ENCODE assay signal across 40 cellular contexts in the genomic region with DNA sequence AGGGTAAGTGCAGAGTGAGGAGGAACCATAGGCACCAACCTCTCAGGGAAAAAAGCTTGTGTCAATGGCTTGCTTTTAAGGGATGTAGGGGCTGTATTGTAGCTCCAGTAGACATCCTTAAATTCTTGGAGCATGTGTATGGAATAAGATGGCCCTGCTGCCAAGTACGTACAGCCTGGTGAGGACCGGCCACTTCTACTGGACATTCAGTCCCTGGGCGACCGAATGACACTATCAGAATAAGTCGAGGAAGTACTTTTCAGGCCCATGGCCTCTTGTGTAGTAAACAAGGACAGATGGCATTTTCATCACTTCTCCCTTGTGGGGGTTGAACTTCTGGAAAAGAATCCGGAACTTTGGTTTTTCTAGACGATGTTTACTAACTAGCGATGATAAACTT. TPM values are rescaled to one million over a fixed set of nuclear protein-coding genes. Genes with fewer than 3 reads are reported as not detected.
"Had no signal": no experiment of that assay in that cellular context is flagged by ENCODE, and none has a peak within 500 bp of the region (broad histone marks: within the 10 kb centered on the region; RNA-seq: fewer than 3 reads in every experiment).

No MANE protein-coding gene starts in this region.

- H3K4me1 Mint-ChIP-seq: activated B cell treated with CpG ODN at 0.5 μM for 24 hours; activated CD8-positive, alpha-beta memory T cell treated with anti-CD3 and anti-CD28 coated beads, Interleukin-2, amount 10 ng/mL, durations not matched to agents 7 days and 5 days; activated naive CD4-positive, alpha-beta T cell treated with anti-CD3 and anti-CD28 coated beads, Interleukin-2, amount 50 U/mL, for 24 hours; activated naive CD8-positive, alpha-beta T cell treated with anti-CD3 and anti-CD28 coated beads, Interleukin-2, amount 50 U/mL, for 24 hours had no signal

- H3K36me3 Mint-ChIP-seq: activated naive CD8-positive, alpha-beta T cell treated with anti-CD3 and anti-CD28 coated beads for 36 hours had no signal

- H3K4me3 Mint-ChIP-seq: activated B cell treated with CpG ODN at 0.5 μM for 24 hours; activated CD8-positive, alpha-beta memory T cell treated with anti-CD3 and anti-CD28 coated beads, Interleukin-2, amount 10 ng/mL, durations not matched to agents 7 days and 5 days; activated CD8-positive, alpha-beta T cell treated with anti-CD3 and anti-CD28 coated beads for 36 hours; activated naive CD4-positive, alpha-beta T cell treated with anti-CD3 and anti-CD28 coated beads for 36 hours; activated naive CD4-positive, alpha-beta T cell treated with anti-CD3 and anti-CD28 coated beads, Interleukin-2, amount 50 U/mL, for 24 hours; activated naive CD8-positive, alpha-beta T cell treated with anti-CD3 and anti-CD28 coated beads for 36 hours; activated naive CD8-positive, alpha-beta T cell treated with anti-CD3 and anti-CD28 coated beads, Interleukin-2, amount 50 U/mL, for 24 hours; activated T-helper 1 cell treated with anti-CD3 and anti-CD28 coated beads, Interleukin-12 subunit alpha, Interleukin-12 subunit beta, Interleukin-2, Interleukin-4 antibody, amounts not matched to agents 30 ng/mL and 10 ng/mL and 1 ng/mL, durations not matched to agents 14 hours and 24 hours and 36 hours; T-helper 17 cell; T-helper 2 cell treated with Interferon-gamma antibody and Interleukin-4, amounts not matched to agents 5 μg/mL and 100 μg/mL, for 36 hours had no signal

- H3K4me3 ChIP-seq: adrenal gland, body of pancreas, colonic mucosa, esophagus squamous epithelium had no signal

- H3K27me3 Mint-ChIP-seq: activated B cell treated with CpG ODN at 0.5 μM for 24 hours; activated CD8-positive, alpha-beta memory T cell treated with anti-CD3 and anti-CD28 coated beads, Interleukin-2, amount 10 ng/mL, durations not matched to agents 7 days and 5 days; activated CD8-positive, alpha-beta T cell treated with anti-CD3 and anti-CD28 coated beads for 36 hours; activated naive CD4-positive, alpha-beta T cell treated with anti-CD3 and anti-CD28 coated beads, Interleukin-2, amount 50 U/mL, for 24 hours; activated naive CD8-positive, alpha-beta T cell treated with anti-CD3 and anti-CD28 coated beads for 36 hours; activated naive CD8-positive, alpha-beta T cell treated with anti-CD3 and anti-CD28 coated beads, Interleukin-2, amount 50 U/mL, for 24 hours; T-helper 17 cell had no signal

- DNase-seq: activated B cell treated with CpG ODN at 0.5 μM for 24 hours; activated CD4-positive, alpha-beta T cell treated with anti-CD3 and anti-CD28 coated beads for 48 hours; activated CD4-positive, alpha-beta T cell treated with anti-CD3 and anti-CD28 coated beads, Interleukin-2, amount 50 U/mL, for 1 hour; activated CD4-positive, alpha-beta T cell treated with anti-CD3 and anti-CD28 coated beads, Interleukin-2, amount 50 U/mL, for 48 hours; activated CD8-positive, alpha-beta memory T cell treated with anti-CD3 and anti-CD28 coated beads, Interleukin-2, amount 10 ng/mL, durations not matched to agents 7 days and 5 days; activated CD8-positive, alpha-beta memory T cell treated with anti-CD3 and anti-CD28 coated beads, Interleukin-2, amount 50 U/mL, for 4 hours; activated CD8-positive, alpha-beta T cell treated with anti-CD3 and anti-CD28 coated beads for 36 hours; activated effector memory CD4-positive, alpha-beta T cell treated with anti-CD3 and anti-CD28 coated beads, Interleukin-2, amount 50 U/mL, for 16 hours; activated naive CD4-positive, alpha-beta T cell treated with anti-CD3 and anti-CD28 coated beads for 36 hours; activated naive CD8-positive, alpha-beta T cell treated with anti-CD3 and anti-CD28 coated beads for 36 hours; activated naive CD8-positive, alpha-beta T cell treated with anti-CD3 and anti-CD28 coated beads, Interleukin-2, amount 50 U/mL, for 24 hours; activated T-cell treated with anti-CD3 and anti-CD28 coated beads, Interleukin-2, amount 50 U/mL, for 1 hour; activated T-cell treated with anti-CD3 and anti-CD28 coated beads, Interleukin-2, amount 50 U/mL, for 48 hours; adrenal gland; amygdala; aorta; central memory CD4-positive, alpha-beta T cell; cerebellar nuclear complex; colonic mucosa; effector CD8-positive, alpha-beta T cell; esophagus squamous epithelium; foreskin melanocyte; T-helper 1 cell; T-helper 17 cell; T1000; WERI-Rb-1 had no signal

- H3K27ac ChIP-seq: adrenal gland, body of pancreas, colonic mucosa, epithelial cell of prostate, esophagus squamous epithelium, WERI-Rb-1 had no signal

- H3K9me3 Mint-ChIP-seq: activated B cell treated with CpG ODN at 0.5 μM for 24 hours; activated CD8-positive, alpha-beta T cell treated with anti-CD3 and anti-CD28 coated beads for 36 hours; activated naive CD4-positive, alpha-beta T cell treated with anti-CD3 and anti-CD28 coated beads for 36 hours; activated naive CD4-positive, alpha-beta T cell treated with anti-CD3 and anti-CD28 coated beads, Interleukin-2, amount 50 U/mL, for 24 hours; activated naive CD8-positive, alpha-beta T cell treated with anti-CD3 and anti-CD28 coated beads for 36 hours; activated naive CD8-positive, alpha-beta T cell treated with anti-CD3 and anti-CD28 coated beads, Interleukin-2, amount 50 U/mL, for 24 hours; activated T-helper 1 cell treated with anti-CD3 and anti-CD28 coated beads, Interleukin-12 subunit alpha, Interleukin-12 subunit beta, Interleukin-2, Interleukin-4 antibody, amounts not matched to agents 30 ng/mL and 10 ng/mL and 1 ng/mL, durations not matched to agents 14 hours and 24 hours and 36 hours; activated T-helper 2 cell treated with anti-CD3 and anti-CD28 coated beads, Interferon-gamma antibody, Interleukin-2, Interleukin-4, amounts not matched to agents 10 μg/mL and 5 μg/mL and 100 μg/mL, durations not matched to agents 14 hours and 24 hours and 36 hours; T-helper 2 cell treated with Interferon-gamma antibody and Interleukin-4, amounts not matched to agents 5 μg/mL and 100 μg/mL, for 36 hours had no signal

- H3K36me3 ChIP-seq: colonic mucosa, WERI-Rb-1 had no signal

- FAIRE-seq: endometrium, endothelial cell of umbilical vein had no signal

- ATAC-seq: activated CD4-positive, CD25-positive, alpha-beta regulatory T cell treated with anti-CD3 and anti-CD28 coated beads, Interleukin-2, amount 50 U/mL, for 24 hours; activated CD8-positive, alpha-beta memory T cell treated with anti-CD3 and anti-CD28 coated beads, Interleukin-2, amount 10 ng/mL, durations not matched to agents 7 days and 5 days; activated CD8-positive, alpha-beta T cell treated with anti-CD3 and anti-CD28 coated beads for 36 hours; activated naive CD8-positive, alpha-beta T cell treated with anti-CD3 and anti-CD28 coated beads, Interleukin-2, amount 50 U/mL, for 24 hours; body of pancreas; T-helper 17 cell had no signal

- H3K27me3 ChIP-seq: adrenal gland, body of pancreas, colonic mucosa, esophagus squamous epithelium had no signal

- H3K9me3 ChIP-seq: adrenal gland, body of pancreas, colonic mucosa, esophagus squamous epithelium had no signal

- H3K27ac Mint-ChIP-seq: activated B cell treated with CpG ODN at 0.5 μM for 24 hours; activated CD8-positive, alpha-beta memory T cell treated with anti-CD3 and anti-CD28 coated beads, Interleukin-2, amount 10 ng/mL, durations not matched to agents 7 days and 5 days; activated CD8-positive, alpha-beta T cell treated with anti-CD3 and anti-CD28 coated beads for 36 hours; activated naive CD4-positive, alpha-beta T cell treated with anti-CD3 and anti-CD28 coated beads for 36 hours; activated naive CD4-positive, alpha-beta T cell treated with anti-CD3 and anti-CD28 coated beads, Interleukin-2, amount 50 U/mL, for 24 hours; activated naive CD8-positive, alpha-beta T cell treated with anti-CD3 and anti-CD28 coated beads for 36 hours; activated naive CD8-positive, alpha-beta T cell treated with anti-CD3 and anti-CD28 coated beads, Interleukin-2, amount 50 U/mL, for 24 hours; activated T-helper 1 cell treated with anti-CD3 and anti-CD28 coated beads, Interleukin-12 subunit alpha, Interleukin-12 subunit beta, Interleukin-2, Interleukin-4 antibody, amounts not matched to agents 30 ng/mL and 10 ng/mL and 1 ng/mL, durations not matched to agents 14 hours and 24 hours and 36 hours; activated T-helper 2 cell treated with anti-CD3 and anti-CD28 coated beads, Interferon-gamma antibody, Interleukin-2, Interleukin-4, amounts not matched to agents 10 μg/mL and 5 μg/mL and 100 μg/mL, durations not matched to agents 14 hours and 24 hours and 36 hours; T-helper 17 cell; T-helper 2 cell treated with Interferon-gamma antibody and Interleukin-4, amounts not matched to agents 5 μg/mL and 100 μg/mL, for 36 hours had no signal

- H3K4me1 ChIP-seq: adrenal gland, colonic mucosa, esophagus squamous epithelium had no signal

RNA-seq across cellular contexts. Expression of a gene that starts 32.8 kb away (rescaled TPM):
- total RNA-seq: activated B cell treated with CpG ODN at 0.5 μM for 24 hours; activated CD8-positive, alpha-beta memory T cell treated with anti-CD3 and anti-CD28 coated beads for 36 hours; activated CD8-positive, alpha-beta memory T cell treated with anti-CD3 and anti-CD28 coated beads, Interleukin-2, amount 10 ng/mL, durations not matched to agents 7 days and 5 days; activated CD8-positive, alpha-beta T cell treated with anti-CD3 and anti-CD28 coated beads for 36 hours; activated naive CD4-positive, alpha-beta T cell treated with anti-CD3 and anti-CD28 coated beads for 36 hours; activated naive CD8-positive, alpha-beta T cell treated with anti-CD3 and anti-CD28 coated beads for 36 hours; activated T-helper 1 cell treated with anti-CD3 and anti-CD28 coated beads, Interleukin-12 subunit alpha, Interleukin-12 subunit beta, Interleukin-2, Interleukin-4 antibody, amounts not matched to agents 30 ng/mL and 10 ng/mL and 1 ng/mL, durations not matched to agents 14 hours and 24 hours and 36 hours; activated T-helper 2 cell treated with anti-CD3 and anti-CD28 coated beads, Interferon-gamma antibody, Interleukin-2, Interleukin-4, amounts not matched to agents 10 μg/mL and 5 μg/mL and 100 μg/mL, durations not matched to agents 14 hours and 24 hours and 36 hours; adrenal gland; aorta; body of pancreas; colonic mucosa; dermis microvascular lymphatic vessel endothelial cell; endothelial cell of umbilical vein; esophagus squamous epithelium; fibroblast of lung; fibroblast of villous mesenchyme; T-helper 17 cell had no signal
- polyA plus RNA-seq: adrenal gland, aorta, endothelial cell of umbilical vein, esophagus, fibroblast of lung had no signal

RNA-seq across cellular contexts. Expression of a gene that starts 51.4 kb away (rescaled TPM):
- total RNA-seq: activated B cell treated with CpG ODN at 0.5 μM for 24 hours; activated CD8-positive, alpha-beta memory T cell treated with anti-CD3 and anti-CD28 coated beads for 36 hours; activated CD8-positive, alpha-beta memory T cell treated with anti-CD3 and anti-CD28 coated beads, Interleukin-2, amount 10 ng/mL, durations not matched to agents 7 days and 5 days; activated CD8-positive, alpha-beta T cell treated with anti-CD3 and anti-CD28 coated beads for 36 hours; activated naive CD4-positive, alpha-beta T cell treated with anti-CD3 and anti-CD28 coated beads for 36 hours; activated naive CD8-positive, alpha-beta T cell treated with anti-CD3 and anti-CD28 coated beads for 36 hours; activated T-helper 1 cell treated with anti-CD3 and anti-CD28 coated beads, Interleukin-12 subunit alpha, Interleukin-12 subunit beta, Interleukin-2, Interleukin-4 antibody, amounts not matched to agents 30 ng/mL and 10 ng/mL and 1 ng/mL, durations not matched to agents 14 hours and 24 hours and 36 hours; activated T-helper 2 cell treated with anti-CD3 and anti-CD28 coated beads, Interferon-gamma antibody, Interleukin-2, Interleukin-4, amounts not matched to agents 10 μg/mL and 5 μg/mL and 100 μg/mL, durations not matched to agents 14 hours and 24 hours and 36 hours; dermis microvascular lymphatic vessel endothelial cell; T-helper 17 cell had no signal
